ENCODE assay signal across 21 cellular contexts in genomic region chr9:86626802-86627201, GRCh38.
DNase-seq lines count a peak whose midpoint lies in the region; ATAC-seq, FAIRE-seq and TF ChIP-seq lines count a peak whose summit lies in the region.
"Had no signal": no experiment of that assay in that cellular context is flagged by ENCODE, and none has a peak within 500 bp of the region (broad histone marks: within the 10 kb centered on the region; RNA-seq: fewer than 3 reads in every experiment).

No MANE protein-coding gene starts in this region.

- DNase-seq in SJCRH30 (peak; percentile 39 to 65), chondrocyte (ENCODE audit: low spot score) (no peak), left lobe of liver (ENCODE audit: low spot score) (no peak), small intestine (peak; percentile 50), left cardiac atrium (no peak), NCI-H69 (lab: John Stamatoyannopoulos, UW) (no peak)
- DNase-seq: BE2C; CD4-positive, alpha-beta memory T cell; COR-L47; DMS153; DMS79 treated with DMSO at 0.1 percent for 48 hours; EL; GOT3 had no signal

- intact Hi-C loops in left cardiac atrium (cut with DNase I): no loop called here

- peak; percentile 21 for TF ChIP-seq CTCF in chondrocyte (IDR thresholded peaks at IDR 0.05)

- 31 to 67% (median 45%) methylated on average over 5 of the region's 5 CpGs for WGBS in small intestine, 3 donors

- no peaks in the 10 kb centered on the region for H3K27me3 ChIP-seq in SJCRH30
- no peaks in the 10 kb centered on the region for H3K27me3 ChIP-seq in small intestine (ENCODE audit: control insufficient read depth in 2 of 2, insufficient read depth in 2 of 2, low read length in 2 of 2)
- H3K27me3 ChIP-seq: BE2C had no signal

- no peaks in the 10 kb centered on the region for H3K9me3 Mint-ChIP-seq in chondrocyte (ENCODE audit: low read depth)
- H3K9me3 Mint-ChIP-seq: CD4-positive, alpha-beta memory T cell; IgD-negative memory B cell had no signal

- H3K27ac ChIP-seq in SJCRH30 (no peak overlapping the region), small intestine (ENCODE audit: low read depth in 1 of 2, low read length in 1 of 2) (no peak overlapping the region)
- H3K27ac ChIP-seq: A549, C4-2B had no signal

- H3K27me3 Mint-ChIP-seq in chondrocyte (ENCODE audit: low read depth): no peaks in the 10 kb centered on the region

- H3K4me3 ChIP-seq in SJCRH30: no peak overlapping the region
- no peak overlapping the region for H3K4me3 ChIP-seq in small intestine (ENCODE audit: low read depth in 1 of 2, low read length in 2 of 2)
- H3K4me3 ChIP-seq: A549 had no signal

- H3K36me3 ChIP-seq in SJCRH30 (no peaks in the 10 kb centered on the region), small intestine (ENCODE audit: control insufficient read depth in 2 of 2, insufficient read depth in 2 of 2, low read length in 2 of 2) (no peaks in the 10 kb centered on the region)
- H3K36me3 ChIP-seq: BE2C had no signal

- H3K9me3 ChIP-seq in SJCRH30 (replicated peaks): no peaks in the 10 kb centered on the region
- no peaks in the 10 kb centered on the region for H3K9me3 ChIP-seq in small intestine (ENCODE audit: control insufficient read depth, low read depth)
- H3K9me3 ChIP-seq: A549, BE2C had no signal

- no peaks in the 10 kb centered on the region for H3K36me3 Mint-ChIP-seq in chondrocyte (ENCODE audit: low read depth)
- H3K36me3 Mint-ChIP-seq: CD4-positive, alpha-beta memory T cell; IgD-negative memory B cell had no signal

- H3K27ac Mint-ChIP-seq in chondrocyte (ENCODE audit: unreplicated experiment): no peak overlapping the region
- H3K27ac Mint-ChIP-seq: CD4-positive, alpha-beta memory T cell; IgD-negative memory B cell had no signal

- no peak overlapping the region for H3K4me3 Mint-ChIP-seq in chondrocyte (ENCODE audit: unreplicated experiment)
- H3K4me3 Mint-ChIP-seq: CD4-positive, alpha-beta memory T cell; IgD-negative memory B cell had no signal

- H3K4me1 ChIP-seq in SJCRH30 (peaks cover 33% of the 10 kb centered on the region), small intestine (ENCODE audit: control insufficient read depth in 2 of 2, insufficient read depth in 1 of 2, low read depth in 1 of 2, low read length in 1 of 2) (no peaks in the 10 kb centered on the region)
- H3K4me1 ChIP-seq: A549, BE2C had no signal

- no peak for FAIRE-seq in small intestine (lab: Jason Lieb, UNC)
- FAIRE-seq: A549, D721Med, G401.6, GM12891 had no signal

- peaks cover 9% of the 10 kb centered on the region for H3K4me1 Mint-ChIP-seq in chondrocyte (ENCODE audit: low read depth)
- H3K4me1 Mint-ChIP-seq: CD4-positive, alpha-beta memory T cell; IgD-negative memory B cell had no signal

- peak; percentile 79 for ATAC-seq in left lobe of liver
- no peak for ATAC-seq in left cardiac atrium
- no peak for ATAC-seq in HG03196 (IDR thresholded peaks at IDR 0.05; ENCODE audit: unreplicated experiment)
- ATAC-seq: A549, HCT116 had no signal

Comparison
In these comparisons a context has a peak if more than half of its experiments do, and no peak if none do; other contexts are left out.
1. DNase-seq: peak in SJCRH30 (2 of 2) and small intestine (single experiment); none in chondrocyte (single experiment), left lobe of liver (single experiment), left cardiac atrium (single experiment) and NCI-H69 (single experiment).